Comparison of ENCODE assay signal across 1 cellular context in genomic region chr3:47282424-47283192, GRCh38.
TF ChIP-seq lines count a peak whose summit lies in the region.

TSS of gene KIF9 (minus strand) at chr3:47282799. CDS start at chr3:47277374, 5,425 bp downstream.
TSS of gene KLHL18 (plus strand) at chr3:47282944. CDS start at chr3:47282966, 22 bp downstream.

TF ChIP-seq in K562, 482 proteins besides CTCF, POLR2A, EP300 and RAD21 (continued from another document and continues in another):
- TF ChIP-seq ZBTB11 (CRISPR knock-in tag; IDR thresholded peaks at IDR 0.05) (peak in 1 of 3 experiments; percentile 92; a peak in 2 of 6 replicates), C11orf30 (IDR thresholded peaks at IDR 0.05; ENCODE audit: low read depth) (peak; percentile 91), ZNF140 (CRISPR knock-in tag; IDR thresholded peaks at IDR 0.05) (no peak), ARHGAP35 (IDR thresholded peaks at IDR 0.05; ENCODE audit: partially characterized antibody) (no peak), LEF1 (IDR thresholded peaks at IDR 0.05) (peak; percentile 18), DNMT1 (IDR thresholded peaks at IDR 0.05) (no peak; the same call in 1 of the 2 replicates), TCF3 (CRISPR knock-in tag; IDR thresholded peaks at IDR 0.05) (no peak; the same call in 1 of the 2 replicates), TRIM25 (IDR thresholded peaks at IDR 0.05; ENCODE audit: borderline replicate concordance) (no peak), PRPF4 (IDR thresholded peaks at IDR 0.05; ENCODE audit: insufficient read depth, low read depth, low read length, poor library complexity, severe bottlenecking) (no peak), PTTG1 (tag; IDR thresholded peaks at IDR 0.05; ENCODE audit: low read depth) (no peak), DIDO1 (tag; IDR thresholded peaks at IDR 0.05; ENCODE audit: low read depth) (peak; percentile 94; the same call in 1 of the 2 replicates), KDM2B (CRISPR knock-in tag; IDR thresholded peaks at IDR 0.05) (no peak), ZFP1 (CRISPR knock-in tag; IDR thresholded peaks at IDR 0.05) (no peak), ELF4 (CRISPR knock-in tag; IDR thresholded peaks at IDR 0.05) (peak; percentile 99), MITF (IDR thresholded peaks at IDR 0.05) (no peak), ZNF592 (IDR thresholded peaks at IDR 0.05) (no peak), BCLAF1 (IDR thresholded peaks at IDR 0.05; ENCODE audit: borderline replicate concordance in 1 of 2, control insufficient read depth in 1 of 2, low read depth in 2 of 2, low read length in 1 of 2) (peak; percentile 45 to 79; a peak in 2 of 4 replicates), KDM1A (IDR thresholded peaks at IDR 0.05) (no peak), FOXO4 (CRISPR knock-in tag; IDR thresholded peaks at IDR 0.05) (no peak), ZNF583 (CRISPR knock-in tag; IDR thresholded peaks at IDR 0.05) (peak; percentile 51; the same call in 1 of the 2 replicates), TBP (optimal IDR thresholded peaks at IDR 0.05; ENCODE audit: low read depth, low read length) (peak; percentile 59), CAMTA2 (CRISPR knock-in tag; conservative IDR thresholded peaks at IDR 0.05) (no peak), FOXJ3 (CRISPR knock-in tag; IDR thresholded peaks at IDR 0.05) (peak; percentile 100), TRIM24 (IDR thresholded peaks at IDR 0.05) (peak in 1 of 2 experiments; percentile 89; a peak in 2 of 4 replicates), MAFK (IDR thresholded peaks at IDR 0.05; ENCODE audit: low read length) (no peak), BCOR (IDR thresholded peaks at IDR 0.05) (peak; percentile 58; the same call in 1 of the 2 replicates), HNRNPL (IDR thresholded peaks at IDR 0.05; ENCODE audit: low read depth, low read length) (no peak), KHSRP (IDR thresholded peaks at IDR 0.05) (no peak), TFAM (CRISPR knock-in tag; conservative IDR thresholded peaks at IDR 0.05) (no peak), BMI1 (IDR thresholded peaks at IDR 0.05; ENCODE audit: low read length) (peak; percentile 98), SIN3B (IDR thresholded peaks at IDR 0.05; ENCODE audit: low read depth) (peak; percentile 85), SP1 (CRISPR knock-in tag; IDR thresholded peaks at IDR 0.05) (peak; percentile 93), SNIP1 (IDR thresholded peaks at IDR 0.05; ENCODE audit: low read depth) (no peak), ZNF354B (CRISPR knock-in tag; IDR thresholded peaks at IDR 0.05) (no peak), ETS1 (conservative IDR thresholded peaks at IDR 0.05; ENCODE audit: control insufficient read depth, low read depth, low read length) (peak; percentile 98), ZSCAN29 (IDR thresholded peaks at IDR 0.05) (no peak), MCM5 (IDR thresholded peaks at IDR 0.05; ENCODE audit: low read depth) (no peak), ARID4B (CRISPR knock-in tag; IDR thresholded peaks at IDR 0.05) (peak; percentile 100), ZNF277 (CRISPR knock-in tag; IDR thresholded peaks at IDR 0.05; ENCODE audit: borderline replicate concordance) (no peak)
